Comparison of ENCODE assay signal across 10 cellular contexts in genomic region chr14:52801014-52801708, GRCh38. TPM values are rescaled to one million over a fixed set of nuclear protein-coding genes. Genes with fewer than 3 reads are reported as not detected.
DNase-seq lines count a peak whose midpoint lies in the region; ATAC-seq lines count a peak whose summit lies in the region.
"Had no signal": no experiment of that assay in that cellular context is flagged by ENCODE, and none has a peak within 500 bp of the region (broad histone marks: within the 10 kb centered on the region; RNA-seq: fewer than 3 reads in every experiment).

No MANE protein-coding gene starts in this region.

- no peaks in the 10 kb centered on the region for H3K9me3 Mint-ChIP-seq in activated naive CD8-positive, alpha-beta T cell treated with anti-CD3 and anti-CD28 coated beads, Interleukin-2, amount 50 U/mL, for 24 hours
- H3K9me3 Mint-ChIP-seq in stimulated activated naive B cell treated with anti-CD40 and anti-IgM and Interleukin-4, amounts not matched to agents 10 μg/mL and 1 μg/mL and 100 μg/mL, for 72 hours = peaks cover 0 to 1% of the 10 kb centered on the region in 2 donors

- peaks cover 2% of the 10 kb centered on the region for H3K36me3 Mint-ChIP-seq in activated naive CD8-positive, alpha-beta T cell treated with anti-CD3 and anti-CD28 coated beads, Interleukin-2, amount 50 U/mL, for 24 hours (ENCODE audit: low read depth)
- H3K36me3 Mint-ChIP-seq in stimulated activated naive B cell treated with anti-CD40 and anti-IgM and Interleukin-4, amounts not matched to agents 10 μg/mL and 1 μg/mL and 100 μg/mL, for 72 hours = peaks cover 0 to 3% of the 10 kb centered on the region in 2 donors

- peak; percentile 46 for ATAC-seq in activated naive CD8-positive, alpha-beta T cell treated with anti-CD3 and anti-CD28 coated beads, Interleukin-2, amount 50 U/mL, for 24 hours
- ATAC-seq in left ventricle myocardium superior = peak; percentile 74
- ATAC-seq in stimulated activated naive B cell treated with anti-CD40 and anti-IgM and Interleukin-4, amounts not matched to agents 10 μg/mL and 1 μg/mL and 100 μg/mL, for 72 hours (replicated peaks) = peak; percentile 63 to 73

- peaks cover 10% of the 10 kb centered on the region for H3K4me1 Mint-ChIP-seq in activated naive CD8-positive, alpha-beta T cell treated with anti-CD3 and anti-CD28 coated beads, Interleukin-2, amount 50 U/mL, for 24 hours
- peaks cover 5 to 6% of the 10 kb centered on the region in 2 donors for H3K4me1 Mint-ChIP-seq in stimulated activated naive B cell treated with anti-CD40 and anti-IgM and Interleukin-4, amounts not matched to agents 10 μg/mL and 1 μg/mL and 100 μg/mL, for 72 hours

- no peaks in the 10 kb centered on the region for H3K27me3 Mint-ChIP-seq in activated naive CD8-positive, alpha-beta T cell treated with anti-CD3 and anti-CD28 coated beads, Interleukin-2, amount 50 U/mL, for 24 hours
- H3K27me3 Mint-ChIP-seq in stimulated activated naive B cell treated with anti-CD40 and anti-IgM and Interleukin-4, amounts not matched to agents 10 μg/mL and 1 μg/mL and 100 μg/mL, for 72 hours = no peaks in the 10 kb centered on the region

- no peak overlapping the region for H3K27ac Mint-ChIP-seq in activated naive CD8-positive, alpha-beta T cell treated with anti-CD3 and anti-CD28 coated beads, Interleukin-2, amount 50 U/mL, for 24 hours
- H3K27ac Mint-ChIP-seq in stimulated activated naive B cell treated with anti-CD40 and anti-IgM and Interleukin-4, amounts not matched to agents 10 μg/mL and 1 μg/mL and 100 μg/mL, for 72 hours = no peak overlapping the region

- DNase-seq in NOMO-1 treated with DMSO at 0.1 percent for 48 hours (lab: John Stamatoyannopoulos, UW; ENCODE audit: unreplicated experiment) (peak; percentile 5), NOMO-1 treated with dmso at 0.1 percent for 144 hours (lab: John Stamatoyannopoulos, UW; ENCODE audit: unreplicated experiment) (no peak), left ventricle myocardium superior (peak; percentile 33), NCI-H2029 treated with DMSO at 0.1 percent for 48 hours (lab: John Stamatoyannopoulos, UW) (no peak), T-helper 2 cell (no peak)
- DNase-seq in activated naive CD8-positive, alpha-beta T cell treated with anti-CD3 and anti-CD28 coated beads, Interleukin-2, amount 50 U/mL, for 24 hours = no peak
- DNase-seq in stimulated activated naive B cell treated with anti-CD40 and anti-IgM and Interleukin-4, amounts not matched to agents 10 μg/mL and 1 μg/mL and 100 μg/mL, for 72 hours = no peak
- no peak for DNase-seq in stimulated activated CD4-positive, alpha-beta T cell treated with anti-CD3 and anti-CD28 coated beads, Interleukin-1b, Interleukin-23, amount 100 ng/mL, for 48 hours
- DNase-seq: cortex of kidney, NCI-H526 had no signal

- intact Hi-C loops in left ventricle myocardium superior (cut with micrococcal nuclease) = no loop called here

- H3K4me3 Mint-ChIP-seq in activated naive CD8-positive, alpha-beta T cell treated with anti-CD3 and anti-CD28 coated beads, Interleukin-2, amount 50 U/mL, for 24 hours = no peak overlapping the region
- no peak overlapping the region for H3K4me3 Mint-ChIP-seq in stimulated activated naive B cell treated with anti-CD40 and anti-IgM and Interleukin-4, amounts not matched to agents 10 μg/mL and 1 μg/mL and 100 μg/mL, for 72 hours

RNA-seq across cellular contexts. Expression of gene GNPNAT1, which starts 9.8 kb away (rescaled TPM):
- total RNA-seq in left ventricle myocardium superior = 7.4 TPM

Comparison
In these comparisons a context has a peak if more than half of its experiments do, and no peak if none do; other contexts are left out.
1. DNase-seq: peak in NOMO-1 treated with DMSO at 0.1 percent for 48 hours (single experiment) and left ventricle myocardium superior (single experiment); none in NOMO-1 treated with dmso at 0.1 percent for 144 hours (single experiment), activated naive CD8-positive, alpha-beta T cell treated with anti-CD3 and anti-CD28 coated beads, Interleukin-2, amount 50 U/mL, for 24 hours (single experiment), stimulated activated naive B cell treated with anti-CD40 and anti-IgM and Interleukin-4, amounts not matched to agents 10 μg/mL and 1 μg/mL and 100 μg/mL, for 72 hours (single experiment), NCI-H2029 treated with DMSO at 0.1 percent for 48 hours (single experiment), T-helper 2 cell (0 of 5) and stimulated activated CD4-positive, alpha-beta T cell treated with anti-CD3 and anti-CD28 coated beads, Interleukin-1b, Interleukin-23, amount 100 ng/mL, for 48 hours (single experiment).
2. Peak in every context shown above with its lines, with median percentiles within 50 percentile points of each other: ATAC-seq.